1 cellular context compared by ENCODE assay signal in genomic region chr10:105466521-105466920, GRCh38.
TF ChIP-seq lines count a peak whose summit lies in the region.

No MANE protein-coding gene starts in this region.

TF ChIP-seq in HepG2, 621 proteins besides CTCF, POLR2A, EP300 and RAD21 (continued from another document):
- TF ChIP-seq CSRNP2 (CRISPR knock-in tag; conservative IDR thresholded peaks at IDR 0.05; ENCODE audit: low read depth): no peak
TF ChIP-seq in HepG2: peak in this region for 1.
